Comparison of ENCODE assay signal across 10 cellular contexts in the genomic region with DNA sequence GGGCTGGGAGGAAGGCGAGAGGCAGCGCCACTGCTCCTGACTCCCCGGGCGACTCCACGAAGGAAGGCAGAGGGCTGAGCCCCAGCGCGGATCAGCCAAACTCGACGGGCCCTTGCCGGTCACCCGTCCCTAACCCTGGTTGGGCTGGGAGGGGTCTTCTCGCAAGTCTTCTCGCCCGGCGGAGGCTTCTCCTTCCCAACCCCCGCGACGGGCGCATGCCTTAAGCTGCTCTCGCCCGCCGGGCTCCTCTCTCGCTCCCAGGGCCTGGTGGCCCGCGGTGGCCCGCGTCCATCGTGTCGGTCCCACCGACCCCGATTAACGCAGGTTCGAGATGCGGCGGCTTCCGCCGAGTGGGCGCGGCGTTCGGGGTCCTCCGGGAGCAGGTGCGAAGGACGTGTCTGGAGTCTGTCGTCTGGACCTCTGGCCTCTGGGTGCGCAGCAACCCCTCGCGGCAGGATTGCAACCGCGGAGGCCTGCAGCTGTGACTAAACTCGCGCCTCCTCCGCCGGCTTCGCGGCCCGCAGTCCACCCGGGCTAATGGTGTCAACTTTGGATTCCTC. TPM values are rescaled to one million over a fixed set of nuclear protein-coding genes. Genes with fewer than 3 reads are reported as not detected.
DNase-seq lines count a peak whose midpoint lies in the region; ATAC-seq and TF ChIP-seq lines count a peak whose summit lies in the region.
"Had no signal": no experiment of that assay in that cellular context is flagged by ENCODE, and none has a peak within 500 bp of the region (broad histone marks: within the 10 kb centered on the region; RNA-seq: fewer than 3 reads in every experiment).

No MANE protein-coding gene starts in this region.

- H3K9ac ChIP-seq in GM23248 = peak overlapping the region; percentile 2; the same call in 1 of the 2 replicates

- H3K27me3 ChIP-seq in GM23248 (replicated peaks; ENCODE audit: insufficient read depth) = no peaks in the 10 kb centered on the region
- peaks cover 10% of the 10 kb centered on the region for H3K27me3 ChIP-seq in ascending aorta

- H3K4me1 ChIP-seq in GM23248 (ENCODE audit: insufficient read depth) (no peaks in the 10 kb centered on the region), ascending aorta (no peaks in the 10 kb centered on the region)

- H3K9me3 ChIP-seq in GM23248 (ENCODE audit: low read depth) (no peaks in the 10 kb centered on the region), ascending aorta (no peaks in the 10 kb centered on the region)
- H3K9me3 ChIP-seq: adrenal gland had no signal

- TF ChIP-seq CTCF in ascending aorta (IDR thresholded peaks at IDR 0.05) (peak in 1 of 3 experiments; percentile 44), retinal pigment epithelial cell (conservative IDR thresholded peaks at IDR 0.05; ENCODE audit: low read depth, low read length) (peak; percentile 53)

- H3K4me2 ChIP-seq in GM23248 (ENCODE audit: unreplicated experiment) = peak overlapping the region; percentile 62

- 4 to 7% methylated on average over 28 to 40 of the region's 58 CpGs for WGBS in GM23248 (ENCODE audit: low coverage in 1 of 2, low lambda C conversion rate in 2 of 2, missing lambda C conversion rate in 2 of 2), 2 experiments

- no peaks in the 10 kb centered on the region for H3K9me2 ChIP-seq in GM23248 (ENCODE audit: insufficient read depth)

- DNase-seq in GM23248 (peak; percentile 83), ascending aorta (ENCODE audit: low spot score in 2 of 2) (no peak), hepatic stellate cell (ENCODE audit: low spot score) (peak; percentile 77), retinal pigment epithelial cell (ENCODE audit: low read depth) (no peak), pons (ENCODE audit: low spot score) (no peak), Kasumi-1 (lab: John Stamatoyannopoulos, UW) (no peak)
- DNase-seq: OCI-M1 had no signal

- H3F3A ChIP-seq in GM23248 (ENCODE audit: insufficient read depth) = no peaks in the 10 kb centered on the region

- ATAC-seq in GM21423 (IDR thresholded peaks at IDR 0.05; ENCODE audit: unreplicated experiment) = no peak
- no peak for ATAC-seq in HG03460 (IDR thresholded peaks at IDR 0.05; ENCODE audit: unreplicated experiment)

- intact Hi-C loops in ascending aorta (cut with DNase I) = no loop called here

- H3K4me3 ChIP-seq in GM23248 (peak overlapping the region; percentile 63), ascending aorta (peak overlapping the region; percentile 14 to 56), retinal pigment epithelial cell (ENCODE audit: low read length) (peak overlapping the region; percentile 32)

- H3K36me3 ChIP-seq in GM23248 (ENCODE audit: low read depth) = no peaks in the 10 kb centered on the region
- H3K36me3 ChIP-seq in ascending aorta = no peaks in the 10 kb centered on the region
- H3K36me3 ChIP-seq: adrenal gland had no signal

- in situ Hi-C loops in GM23248 (cut with MboI) = no loop called here

- H3K27ac ChIP-seq in GM23248 = no peak overlapping the region
- no peak overlapping the region for H3K27ac ChIP-seq in ascending aorta
- H3K27ac ChIP-seq: adrenal gland had no signal

- no peaks in the 10 kb centered on the region for H4K20me1 ChIP-seq in GM23248 (ENCODE audit: insufficient read depth)

- no peaks in the 10 kb centered on the region for H3K79me2 ChIP-seq in GM23248 (ENCODE audit: insufficient read depth)

- peak overlapping the region; percentile 80 for H2AFZ ChIP-seq in GM23248

RNA-seq across cellular contexts. Expression of gene PPM1J, which starts 29.0 kb away (rescaled TPM):
- 0.13 and 0.54 TPM in 2 replicates for total RNA-seq in GM23248 (2014; rRNA removed; shearing (Covaris generic))
- 0.95 and 1.5 TPM in 2 replicates for polyA plus RNA-seq in GM23248 (2016; fragmentation: Nextera tagmentation; extraction: Ambion mirVana)
- total RNA-seq in ascending aorta = 10.0 TPM

RNA-seq across cellular contexts. Expression of gene RHOC, which starts 37.2 kb away (rescaled TPM):
- total RNA-seq in GM23248 (2014; rRNA removed; shearing (Covaris generic)) = 486 and 625 TPM in 2 replicates
- polyA plus RNA-seq in GM23248 (2016; fragmentation: Nextera tagmentation; extraction: Ambion mirVana) = 711 and 762 TPM in 2 replicates
- 379 TPM for total RNA-seq in ascending aorta

Comparison
In these comparisons a context has a peak if more than half of its experiments do, and no peak if none do; other contexts are left out.
1. DNase-seq: peak in GM23248 (single experiment) and hepatic stellate cell (single experiment); none in ascending aorta (0 of 2), retinal pigment epithelial cell (single experiment), pons (single experiment) and Kasumi-1 (0 of 2).
2. Peak in every context shown above with its lines, with median percentiles within 50 percentile points of each other: H3K4me3 ChIP-seq.